In the genomic region with DNA sequence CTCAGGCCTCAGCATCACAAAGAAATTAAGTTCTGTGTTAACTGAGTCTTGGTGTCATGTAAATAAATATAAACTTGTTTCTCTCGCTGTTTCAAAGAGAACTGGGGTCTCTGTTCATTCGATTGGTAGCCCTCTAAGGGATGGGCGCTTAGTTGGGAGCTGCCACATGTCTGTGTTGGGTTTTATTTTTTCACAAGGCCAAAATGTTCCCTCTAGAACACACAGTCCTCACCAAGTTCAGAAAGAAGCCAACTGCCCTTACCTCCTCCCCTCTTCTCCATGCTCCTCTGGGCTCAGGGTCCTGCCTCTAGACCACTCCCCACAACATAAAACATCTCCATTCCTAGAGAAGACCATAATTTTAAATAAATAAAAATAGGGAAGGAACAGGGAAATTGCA, we compare ENCODE assay signal across 19 cellular contexts.
"Had no signal": no experiment of that assay in that cellular context is flagged by ENCODE, and none has a peak within 500 bp of the region (broad histone marks: within the 10 kb centered on the region; RNA-seq: fewer than 3 reads in every experiment).

No MANE protein-coding gene starts in this region.

- H3K27me3 ChIP-seq: MG63 had no signal

- H3K4me3 ChIP-seq: MG63 had no signal

- H3K4me2 ChIP-seq: SK-N-SH had no signal

- H3K9me2 ChIP-seq: SK-N-SH had no signal

- H3K9me3 ChIP-seq: MG63, SK-N-SH had no signal

- H3K36me3 ChIP-seq: MG63 had no signal

- H3K9ac ChIP-seq: SK-N-SH had no signal

- DNase-seq: KBM-7, MG63, NCI-H1092, NCI-H1105 treated with DMSO at 0.1 percent for 48 hours, NCI-H1417 treated with DMSO at 0.1 percent for 48 hours, NCI-H146, NCI-H1694 treated with DMSO at 0.1 percent for 48 hours, NCI-H1930, NCI-H2081, NCI-H2107, NCI-H226, NCI-H446, NCI-H510A, NCI-H524 treated with DMSO at 0.1 percent for 48 hours, NCI-H69, NCI-H774, RPMI8226, SHP77, SK-N-SH had no signal
